ENCODE assay signal across 1 cellular context in the genomic region with DNA sequence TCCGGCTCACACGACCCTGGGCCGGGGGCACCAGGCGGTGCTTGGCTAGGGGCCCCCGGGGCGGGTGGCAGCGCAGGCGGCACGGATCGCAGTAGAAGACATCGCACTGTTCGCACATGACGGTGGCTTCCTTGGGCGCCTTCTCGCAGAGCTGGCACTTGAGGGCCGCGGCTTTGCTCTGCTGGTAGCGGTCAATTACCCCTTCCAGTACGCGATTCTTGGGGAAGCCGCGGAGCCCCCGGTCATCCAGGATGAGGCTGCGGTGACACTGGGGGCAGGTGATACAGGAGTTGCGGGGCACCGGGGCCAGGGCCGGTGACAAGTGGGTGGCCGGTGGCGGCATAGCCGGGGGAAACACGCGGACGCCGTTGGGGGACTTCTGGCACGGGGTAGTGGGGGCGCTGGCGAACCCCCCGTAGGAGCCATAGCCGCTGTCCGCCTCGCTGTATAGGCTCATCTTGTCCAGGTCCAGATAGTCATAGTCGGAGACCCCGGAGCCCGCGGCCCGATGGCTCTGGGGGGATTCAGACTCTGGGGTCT.
TF ChIP-seq lines count a peak whose summit lies in the region.

No MANE protein-coding gene starts in this region.

TF ChIP-seq in GM23338, 12 proteins besides CTCF, POLR2A, EP300 and RAD21 (continued from another document):
- TF ChIP-seq, protein P1, sequence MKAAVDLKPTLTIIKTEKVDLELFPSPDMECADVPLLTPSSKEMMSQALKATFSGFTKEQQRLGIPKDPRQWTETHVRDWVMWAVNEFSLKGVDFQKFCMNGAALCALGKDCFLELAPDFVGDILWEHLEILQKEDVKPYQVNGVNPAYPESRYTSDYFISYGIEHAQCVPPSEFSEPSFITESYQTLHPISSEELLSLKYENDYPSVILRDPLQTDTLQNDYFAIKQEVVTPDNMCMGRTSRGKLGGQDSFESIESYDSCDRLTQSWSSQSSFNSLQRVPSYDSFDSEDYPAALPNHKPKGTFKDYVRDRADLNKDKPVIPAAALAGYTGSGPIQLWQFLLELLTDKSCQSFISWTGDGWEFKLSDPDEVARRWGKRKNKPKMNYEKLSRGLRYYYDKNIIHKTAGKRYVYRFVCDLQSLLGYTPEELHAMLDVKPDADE (IDR thresholded peaks at IDR 0.05), result no peak
- TF ChIP-seq POLR2AphosphoS5 (IDR thresholded peaks at IDR 0.05; ENCODE audit: low read depth), result no peak
- TF ChIP-seq, protein P2, sequence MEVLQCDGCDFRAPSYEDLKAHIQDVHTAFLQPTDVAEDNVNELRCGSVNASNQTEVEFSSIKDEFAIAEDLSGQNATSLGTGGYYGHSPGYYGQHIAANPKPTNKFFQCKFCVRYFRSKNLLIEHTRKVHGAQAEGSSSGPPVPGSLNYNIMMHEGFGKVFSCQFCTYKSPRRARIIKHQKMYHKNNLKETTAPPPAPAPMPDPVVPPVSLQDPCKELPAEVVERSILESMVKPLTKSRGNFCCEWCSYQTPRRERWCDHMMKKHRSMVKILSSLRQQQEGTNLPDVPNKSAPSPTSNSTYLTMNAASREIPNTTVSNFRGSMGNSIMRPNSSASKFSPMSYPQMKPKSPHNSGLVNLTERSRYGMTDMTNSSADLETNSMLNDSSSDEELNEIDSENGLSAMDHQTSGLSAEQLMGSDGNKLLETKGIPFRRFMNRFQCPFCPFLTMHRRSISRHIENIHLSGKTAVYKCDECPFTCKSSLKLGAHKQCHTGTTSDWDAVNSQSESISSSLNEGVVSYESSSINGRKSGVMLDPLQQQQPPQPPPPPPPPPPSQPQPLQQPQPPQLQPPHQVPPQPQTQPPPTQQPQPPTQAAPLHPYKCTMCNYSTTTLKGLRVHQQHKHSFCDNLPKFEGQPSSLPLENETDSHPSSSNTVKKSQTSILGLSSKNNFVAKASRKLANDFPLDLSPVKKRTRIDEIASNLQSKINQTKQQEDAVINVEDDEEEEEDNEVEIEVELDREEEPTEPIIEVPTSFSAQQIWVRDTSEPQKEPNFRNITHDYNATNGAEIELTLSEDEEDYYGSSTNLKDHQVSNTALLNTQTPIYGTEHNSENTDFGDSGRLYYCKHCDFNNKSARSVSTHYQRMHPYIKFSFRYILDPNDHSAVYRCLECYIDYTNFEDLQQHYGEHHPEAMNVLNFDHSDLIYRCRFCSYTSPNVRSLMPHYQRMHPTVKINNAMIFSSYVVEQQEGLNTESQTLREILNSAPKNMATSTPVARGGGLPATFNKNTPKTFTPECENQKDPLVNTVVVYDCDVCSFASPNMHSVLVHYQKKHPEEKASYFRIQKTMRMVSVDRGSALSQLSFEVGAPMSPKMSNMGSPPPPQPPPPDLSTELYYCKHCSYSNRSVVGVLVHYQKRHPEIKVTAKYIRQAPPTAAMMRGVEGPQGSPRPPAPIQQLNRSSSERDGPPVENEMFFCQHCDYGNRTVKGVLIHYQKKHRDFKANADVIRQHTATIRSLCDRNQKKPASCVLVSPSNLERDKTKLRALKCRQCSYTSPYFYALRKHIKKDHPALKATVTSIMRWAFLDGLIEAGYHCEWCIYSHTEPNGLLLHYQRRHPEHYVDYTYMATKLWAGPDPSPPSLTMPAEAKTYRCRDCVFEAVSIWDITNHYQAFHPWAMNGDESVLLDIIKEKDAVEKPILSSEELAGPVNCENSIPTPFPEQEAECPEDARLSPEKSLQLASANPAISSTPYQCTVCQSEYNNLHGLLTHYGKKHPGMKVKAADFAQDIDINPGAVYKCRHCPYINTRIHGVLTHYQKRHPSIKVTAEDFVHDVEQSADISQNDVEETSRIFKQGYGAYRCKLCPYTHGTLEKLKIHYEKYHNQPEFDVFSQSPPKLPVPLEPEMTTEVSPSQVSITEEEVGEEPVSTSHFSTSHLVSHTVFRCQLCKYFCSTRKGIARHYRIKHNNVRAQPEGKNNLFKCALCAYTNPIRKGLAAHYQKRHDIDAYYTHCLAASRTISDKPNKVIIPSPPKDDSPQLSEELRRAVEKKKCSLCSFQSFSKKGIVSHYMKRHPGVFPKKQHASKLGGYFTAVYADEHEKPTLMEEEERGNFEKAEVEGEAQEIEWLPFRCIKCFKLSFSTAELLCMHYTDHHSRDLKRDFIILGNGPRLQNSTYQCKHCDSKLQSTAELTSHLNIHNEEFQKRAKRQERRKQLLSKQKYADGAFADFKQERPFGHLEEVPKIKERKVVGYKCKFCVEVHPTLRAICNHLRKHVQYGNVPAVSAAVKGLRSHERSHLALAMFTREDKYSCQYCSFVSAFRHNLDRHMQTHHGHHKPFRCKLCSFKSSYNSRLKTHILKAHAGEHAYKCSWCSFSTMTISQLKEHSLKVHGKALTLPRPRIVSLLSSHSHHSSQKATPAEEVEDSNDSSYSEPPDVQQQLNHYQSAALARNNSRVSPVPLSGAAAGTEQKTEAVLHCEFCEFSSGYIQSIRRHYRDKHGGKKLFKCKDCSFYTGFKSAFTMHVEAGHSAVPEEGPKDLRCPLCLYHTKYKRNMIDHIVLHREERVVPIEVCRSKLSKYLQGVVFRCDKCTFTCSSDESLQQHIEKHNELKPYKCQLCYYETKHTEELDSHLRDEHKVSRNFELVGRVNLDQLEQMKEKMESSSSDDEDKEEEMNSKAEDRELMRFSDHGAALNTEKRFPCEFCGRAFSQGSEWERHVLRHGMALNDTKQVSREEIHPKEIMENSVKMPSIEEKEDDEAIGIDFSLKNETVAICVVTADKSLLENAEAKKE (CRISPR knock-in tag; IDR thresholded peaks at IDR 0.05), result no peak
TF ChIP-seq in GM23338: peak in this region for 0.
